1 cellular context compared by ENCODE assay signal in the genomic region with DNA sequence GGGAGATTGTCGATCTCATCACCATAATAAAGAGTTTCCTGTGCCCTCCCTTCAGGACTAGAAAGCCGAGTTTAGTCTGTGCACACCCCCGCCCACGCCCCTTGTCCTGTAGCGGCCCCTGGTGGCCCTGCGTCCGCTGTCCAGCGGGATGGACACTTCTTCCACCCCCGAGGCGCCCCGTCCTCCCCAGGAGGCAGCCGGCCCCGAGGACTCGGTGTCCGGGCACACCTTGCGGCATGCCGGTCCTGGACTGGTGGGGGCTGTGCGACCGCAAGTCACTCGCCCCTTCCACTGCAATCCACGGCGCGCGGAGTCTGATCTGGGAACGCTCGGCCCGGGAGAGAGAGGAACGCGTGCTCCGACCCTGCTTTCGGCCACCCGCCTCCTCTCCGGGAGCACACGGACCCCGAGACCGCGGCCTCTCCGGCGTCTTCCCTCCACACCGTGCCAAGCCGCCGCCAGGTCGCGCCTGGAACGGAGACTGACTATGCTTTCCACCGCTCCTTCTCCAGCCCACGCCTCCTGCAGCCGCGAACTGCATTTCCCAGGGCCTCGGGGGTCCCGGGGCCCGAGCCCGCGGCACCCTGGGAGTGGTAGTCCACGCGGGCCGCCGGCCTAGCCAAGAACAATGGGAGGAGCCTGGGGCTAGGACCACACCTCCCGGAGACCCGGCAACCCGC.
TF ChIP-seq lines count a peak whose summit lies in the region.

No MANE protein-coding gene starts in this region.

TF ChIP-seq in K562, 482 proteins besides CTCF, POLR2A, EP300 and RAD21 (continues in another document):
- TF ChIP-seq ARNT (IDR thresholded peaks at IDR 0.05) (0 out of 4 replicates have a peak, but pooled peaks of 1 of the 2 experiments have one; percentile 37), ZNF217 (CRISPR knock-in tag; IDR thresholded peaks at IDR 0.05) (no peak), EP400 (IDR thresholded peaks at IDR 0.05) (peak; percentile 73), CXXC5 (CRISPR knock-in tag; IDR thresholded peaks at IDR 0.05) (0 out of 2 replicates have a peak, but pooled peaks have one; percentile 72), SAP30 (IDR thresholded peaks at IDR 0.05; ENCODE audit: borderline replicate concordance, insufficient read depth, low read depth, low read length, poor library complexity, severe bottlenecking) (peak; percentile 70), SMARCA4 (IDR thresholded peaks at IDR 0.05) (peak; percentile 60), NR2C1 (IDR thresholded peaks at IDR 0.05) (peak; percentile 52; the same call in 1 of the 2 replicates), NR2C1 (tag; IDR thresholded peaks at IDR 0.05) (peak; percentile 89), MTA1 (IDR thresholded peaks at IDR 0.05; ENCODE audit: borderline replicate concordance) (peak; percentile 78; the same call in 1 of the 2 replicates), ZNF766 (CRISPR knock-in tag; conservative IDR thresholded peaks at IDR 0.05) (peak; percentile 99), ZBTB7A (IDR thresholded peaks at IDR 0.05; ENCODE audit: borderline replicate concordance, control insufficient read depth, low read depth, low read length) (peak; percentile 95; the same call in 1 of the 2 replicates), MAZ (CRISPR knock-in tag; conservative IDR thresholded peaks at IDR 0.05 in 1 of 2, IDR thresholded peaks at IDR 0.05 in 1 of 2) (peak; percentile 84 to 92), ARID2 (IDR thresholded peaks at IDR 0.05) (peak; percentile 88), CC2D1A (IDR thresholded peaks at IDR 0.05) (peak; percentile 91), SIN3A (IDR thresholded peaks at IDR 0.05; ENCODE audit: borderline replicate concordance in 2 of 2, control insufficient read depth in 1 of 2, low read depth in 2 of 2, low read length in 2 of 2) (peak in 1 of 2 experiments; percentile 25; a peak in 1 of 4 replicates), HDAC2 (IDR thresholded peaks at IDR 0.05) (peak; percentile 80; the same call in 1 of the 2 replicates), RB1 (IDR thresholded peaks at IDR 0.05; ENCODE audit: low read depth) (peak; percentile 30), ETV1 (tag; conservative IDR thresholded peaks at IDR 0.05; ENCODE audit: low read depth) (peak; percentile 60; the same call in 1 of the 2 replicates), ZNF24 (IDR thresholded peaks at IDR 0.05) (0 out of 2 replicates have a peak, but pooled peaks have one; percentile 22)
- TF ChIP-seq, protein P1, sequence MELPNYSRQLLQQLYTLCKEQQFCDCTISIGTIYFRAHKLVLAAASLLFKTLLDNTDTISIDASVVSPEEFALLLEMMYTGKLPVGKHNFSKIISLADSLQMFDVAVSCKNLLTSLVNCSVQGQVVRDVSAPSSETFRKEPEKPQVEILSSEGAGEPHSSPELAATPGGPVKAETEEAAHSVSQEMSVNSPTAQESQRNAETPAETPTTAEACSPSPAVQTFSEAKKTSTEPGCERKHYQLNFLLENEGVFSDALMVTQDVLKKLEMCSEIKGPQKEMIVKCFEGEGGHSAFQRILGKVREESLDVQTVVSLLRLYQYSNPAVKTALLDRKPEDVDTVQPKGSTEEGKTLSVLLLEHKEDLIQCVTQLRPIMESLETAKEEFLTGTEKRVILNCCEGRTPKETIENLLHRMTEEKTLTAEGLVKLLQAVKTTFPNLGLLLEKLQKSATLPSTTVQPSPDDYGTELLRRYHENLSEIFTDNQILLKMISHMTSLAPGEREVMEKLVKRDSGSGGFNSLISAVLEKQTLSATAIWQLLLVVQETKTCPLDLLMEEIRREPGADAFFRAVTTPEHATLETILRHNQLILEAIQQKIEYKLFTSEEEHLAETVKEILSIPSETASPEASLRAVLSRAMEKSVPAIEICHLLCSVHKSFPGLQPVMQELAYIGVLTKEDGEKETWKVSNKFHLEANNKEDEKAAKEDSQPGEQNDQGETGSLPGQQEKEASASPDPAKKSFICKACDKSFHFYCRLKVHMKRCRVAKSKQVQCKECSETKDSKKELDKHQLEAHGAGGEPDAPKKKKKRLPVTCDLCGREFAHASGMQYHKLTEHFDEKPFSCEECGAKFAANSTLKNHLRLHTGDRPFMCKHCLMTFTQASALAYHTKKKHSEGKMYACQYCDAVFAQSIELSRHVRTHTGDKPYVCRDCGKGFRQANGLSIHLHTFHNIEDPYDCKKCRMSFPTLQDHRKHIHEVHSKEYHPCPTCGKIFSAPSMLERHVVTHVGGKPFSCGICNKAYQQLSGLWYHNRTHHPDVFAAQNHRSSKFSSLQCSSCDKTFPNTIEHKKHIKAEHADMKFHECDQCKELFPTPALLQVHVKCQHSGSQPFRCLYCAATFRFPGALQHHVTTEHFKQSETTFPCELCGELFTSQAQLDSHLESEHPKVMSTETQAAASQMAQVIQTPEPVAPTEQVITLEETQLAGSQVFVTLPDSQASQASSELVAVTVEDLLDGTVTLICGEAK (IDR thresholded peaks at IDR 0.05) = peak; percentile 85
- TF ChIP-seq, protein P1 (CRISPR knock-in tag; IDR thresholded peaks at IDR 0.05) = no peak
- TF ChIP-seq, protein P2, sequence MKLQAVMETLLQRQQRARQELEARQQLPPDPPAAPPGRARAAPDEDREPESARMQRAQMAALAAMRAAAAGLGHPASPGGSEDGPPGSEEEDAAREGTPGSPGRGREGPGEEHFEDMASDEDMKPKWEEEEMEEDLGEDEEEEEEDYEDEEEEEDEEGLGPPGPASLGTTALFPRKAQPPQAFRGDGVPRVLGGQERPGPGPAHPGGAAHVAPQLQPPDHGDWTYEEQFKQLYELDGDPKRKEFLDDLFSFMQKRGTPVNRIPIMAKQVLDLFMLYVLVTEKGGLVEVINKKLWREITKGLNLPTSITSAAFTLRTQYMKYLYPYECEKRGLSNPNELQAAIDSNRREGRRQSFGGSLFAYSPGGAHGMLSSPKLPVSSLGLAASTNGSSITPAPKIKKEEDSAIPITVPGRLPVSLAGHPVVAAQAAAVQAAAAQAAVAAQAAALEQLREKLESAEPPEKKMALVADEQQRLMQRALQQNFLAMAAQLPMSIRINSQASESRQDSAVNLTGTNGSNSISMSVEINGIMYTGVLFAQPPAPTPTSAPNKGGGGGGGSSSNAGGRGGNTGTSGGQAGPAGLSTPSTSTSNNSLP (IDR thresholded peaks at IDR 0.05; ENCODE audit: borderline replicate concordance, low read depth, low read length) = no peak
- TF ChIP-seq, protein P3, sequence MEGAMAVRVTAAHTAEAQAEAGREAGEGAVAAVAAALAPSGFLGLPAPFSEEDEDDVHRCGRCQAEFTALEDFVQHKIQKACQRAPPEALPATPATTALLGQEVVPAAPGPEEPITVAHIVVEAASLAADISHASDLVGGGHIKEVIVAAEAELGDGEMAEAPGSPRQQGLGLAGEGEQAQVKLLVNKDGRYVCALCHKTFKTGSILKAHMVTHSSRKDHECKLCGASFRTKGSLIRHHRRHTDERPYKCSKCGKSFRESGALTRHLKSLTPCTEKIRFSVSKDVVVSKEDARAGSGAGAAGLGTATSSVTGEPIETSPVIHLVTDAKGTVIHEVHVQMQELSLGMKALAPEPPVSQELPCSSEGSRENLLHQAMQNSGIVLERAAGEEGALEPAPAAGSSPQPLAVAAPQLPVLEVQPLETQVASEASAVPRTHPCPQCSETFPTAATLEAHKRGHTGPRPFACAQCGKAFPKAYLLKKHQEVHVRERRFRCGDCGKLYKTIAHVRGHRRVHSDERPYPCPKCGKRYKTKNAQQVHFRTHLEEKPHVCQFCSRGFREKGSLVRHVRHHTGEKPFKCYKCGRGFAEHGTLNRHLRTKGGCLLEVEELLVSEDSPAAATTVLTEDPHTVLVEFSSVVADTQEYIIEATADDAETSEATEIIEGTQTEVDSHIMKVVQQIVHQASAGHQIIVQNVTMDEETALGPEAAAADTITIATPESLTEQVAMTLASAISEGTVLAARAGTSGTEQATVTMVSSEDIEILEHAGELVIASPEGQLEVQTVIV (CRISPR knock-in tag; IDR thresholded peaks at IDR 0.05; ENCODE audit: borderline replicate concordance) = no peak
- TF ChIP-seq, protein P4, sequence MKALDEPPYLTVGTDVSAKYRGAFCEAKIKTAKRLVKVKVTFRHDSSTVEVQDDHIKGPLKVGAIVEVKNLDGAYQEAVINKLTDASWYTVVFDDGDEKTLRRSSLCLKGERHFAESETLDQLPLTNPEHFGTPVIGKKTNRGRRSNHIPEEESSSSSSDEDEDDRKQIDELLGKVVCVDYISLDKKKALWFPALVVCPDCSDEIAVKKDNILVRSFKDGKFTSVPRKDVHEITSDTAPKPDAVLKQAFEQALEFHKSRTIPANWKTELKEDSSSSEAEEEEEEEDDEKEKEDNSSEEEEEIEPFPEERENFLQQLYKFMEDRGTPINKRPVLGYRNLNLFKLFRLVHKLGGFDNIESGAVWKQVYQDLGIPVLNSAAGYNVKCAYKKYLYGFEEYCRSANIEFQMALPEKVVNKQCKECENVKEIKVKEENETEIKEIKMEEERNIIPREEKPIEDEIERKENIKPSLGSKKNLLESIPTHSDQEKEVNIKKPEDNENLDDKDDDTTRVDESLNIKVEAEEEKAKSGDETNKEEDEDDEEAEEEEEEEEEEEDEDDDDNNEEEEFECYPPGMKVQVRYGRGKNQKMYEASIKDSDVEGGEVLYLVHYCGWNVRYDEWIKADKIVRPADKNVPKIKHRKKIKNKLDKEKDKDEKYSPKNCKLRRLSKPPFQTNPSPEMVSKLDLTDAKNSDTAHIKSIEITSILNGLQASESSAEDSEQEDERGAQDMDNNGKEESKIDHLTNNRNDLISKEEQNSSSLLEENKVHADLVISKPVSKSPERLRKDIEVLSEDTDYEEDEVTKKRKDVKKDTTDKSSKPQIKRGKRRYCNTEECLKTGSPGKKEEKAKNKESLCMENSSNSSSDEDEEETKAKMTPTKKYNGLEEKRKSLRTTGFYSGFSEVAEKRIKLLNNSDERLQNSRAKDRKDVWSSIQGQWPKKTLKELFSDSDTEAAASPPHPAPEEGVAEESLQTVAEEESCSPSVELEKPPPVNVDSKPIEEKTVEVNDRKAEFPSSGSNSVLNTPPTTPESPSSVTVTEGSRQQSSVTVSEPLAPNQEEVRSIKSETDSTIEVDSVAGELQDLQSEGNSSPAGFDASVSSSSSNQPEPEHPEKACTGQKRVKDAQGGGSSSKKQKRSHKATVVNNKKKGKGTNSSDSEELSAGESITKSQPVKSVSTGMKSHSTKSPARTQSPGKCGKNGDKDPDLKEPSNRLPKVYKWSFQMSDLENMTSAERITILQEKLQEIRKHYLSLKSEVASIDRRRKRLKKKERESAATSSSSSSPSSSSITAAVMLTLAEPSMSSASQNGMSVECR (CRISPR knock-in tag; IDR thresholded peaks at IDR 0.05) = peak; percentile 93
- TF ChIP-seq, protein P5, sequence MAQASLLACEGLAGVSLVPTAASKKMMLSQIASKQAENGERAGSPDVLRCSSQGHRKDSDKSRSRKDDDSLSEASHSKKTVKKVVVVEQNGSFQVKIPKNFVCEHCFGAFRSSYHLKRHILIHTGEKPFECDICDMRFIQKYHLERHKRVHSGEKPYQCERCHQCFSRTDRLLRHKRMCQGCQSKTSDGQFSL (CRISPR knock-in tag; IDR thresholded peaks at IDR 0.05) = peak; percentile 69
- TF ChIP-seq, protein P5 (tag; IDR thresholded peaks at IDR 0.05) = no peak; a peak in 1 of 4 replicates
- TF ChIP-seq, protein P6, sequence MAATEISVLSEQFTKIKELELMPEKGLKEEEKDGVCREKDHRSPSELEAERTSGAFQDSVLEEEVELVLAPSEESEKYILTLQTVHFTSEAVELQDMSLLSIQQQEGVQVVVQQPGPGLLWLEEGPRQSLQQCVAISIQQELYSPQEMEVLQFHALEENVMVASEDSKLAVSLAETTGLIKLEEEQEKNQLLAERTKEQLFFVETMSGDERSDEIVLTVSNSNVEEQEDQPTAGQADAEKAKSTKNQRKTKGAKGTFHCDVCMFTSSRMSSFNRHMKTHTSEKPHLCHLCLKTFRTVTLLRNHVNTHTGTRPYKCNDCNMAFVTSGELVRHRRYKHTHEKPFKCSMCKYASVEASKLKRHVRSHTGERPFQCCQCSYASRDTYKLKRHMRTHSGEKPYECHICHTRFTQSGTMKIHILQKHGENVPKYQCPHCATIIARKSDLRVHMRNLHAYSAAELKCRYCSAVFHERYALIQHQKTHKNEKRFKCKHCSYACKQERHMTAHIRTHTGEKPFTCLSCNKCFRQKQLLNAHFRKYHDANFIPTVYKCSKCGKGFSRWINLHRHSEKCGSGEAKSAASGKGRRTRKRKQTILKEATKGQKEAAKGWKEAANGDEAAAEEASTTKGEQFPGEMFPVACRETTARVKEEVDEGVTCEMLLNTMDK (IDR thresholded peaks at IDR 0.05; ENCODE audit: borderline replicate concordance, insufficient read depth, low read depth, low read length, poor library complexity, severe bottlenecking) = peak; percentile 81
- TF ChIP-seq, protein P7, sequence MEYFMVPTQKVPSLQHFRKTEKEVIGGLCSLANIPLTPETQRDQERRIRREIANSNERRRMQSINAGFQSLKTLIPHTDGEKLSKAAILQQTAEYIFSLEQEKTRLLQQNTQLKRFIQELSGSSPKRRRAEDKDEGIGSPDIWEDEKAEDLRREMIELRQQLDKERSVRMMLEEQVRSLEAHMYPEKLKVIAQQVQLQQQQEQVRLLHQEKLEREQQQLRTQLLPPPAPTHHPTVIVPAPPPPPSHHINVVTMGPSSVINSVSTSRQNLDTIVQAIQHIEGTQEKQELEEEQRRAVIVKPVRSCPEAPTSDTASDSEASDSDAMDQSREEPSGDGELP (CRISPR knock-in tag; IDR thresholded peaks at IDR 0.05; ENCODE audit: borderline replicate concordance) = peak; percentile 68; the same call in 1 of the 2 replicates
